In genomic region chr19:6378036-6378435, GRCh38 we compare ENCODE assay signal across 11 cellular contexts. TPM values are rescaled to one million over a fixed set of nuclear protein-coding genes. Genes with fewer than 3 reads are reported as not detected.
DNase-seq lines count a peak whose midpoint lies in the region; ATAC-seq, FAIRE-seq and TF ChIP-seq lines count a peak whose summit lies in the region.
"Had no signal": no experiment of that assay in that cellular context is flagged by ENCODE, and none has a peak within 500 bp of the region (broad histone marks: within the 10 kb centered on the region; RNA-seq: fewer than 3 reads in every experiment).

No MANE protein-coding gene starts in this region.

- H3K27ac ChIP-seq in endodermal cell (ENCODE audit: low read depth, low read length), result no peak overlapping the region
- no peak overlapping the region for H3K27ac ChIP-seq in gastrocnemius medialis

- DNase-seq in GM12891 (ENCODE audit: insufficient read length, low spot score) (no peak), endodermal cell (peak; percentile 79), non-pigmented ciliary epithelial cell (ENCODE audit: low read depth) (peak; percentile 31), HUDEP-2 (lab: John Stamatoyannopoulos, UW; ENCODE audit: unreplicated experiment in 76 of 76) (no peak), gastrocnemius medialis (no peak)
- DNase-seq: activated CD4-positive, CD25-positive, alpha-beta regulatory T cell; NCI-H345; stimulated activated naive CD4-positive, alpha-beta T cell had no signal

- H3K27me3 Mint-ChIP-seq in endodermal cell (ENCODE audit: insufficient read depth), result no peaks in the 10 kb centered on the region

- H3K9me3 ChIP-seq in endodermal cell (ENCODE audit: control insufficient read depth, low read length), result peaks cover 11% of the 10 kb centered on the region
- H3K9me3 ChIP-seq in gastrocnemius medialis, result no peaks in the 10 kb centered on the region

- no peak for ATAC-seq in GM18505 (IDR thresholded peaks at IDR 0.05; ENCODE audit: unreplicated experiment)
- no peak for ATAC-seq in gastrocnemius medialis

- FAIRE-seq in GM12891 (lab: Jason Lieb, UNC), result no peak

- H3K27ac Mint-ChIP-seq in endodermal cell, result no peak overlapping the region
- H3K27ac Mint-ChIP-seq: activated T-helper 2 cell treated with anti-CD3 and anti-CD28 coated beads, Interferon-gamma antibody, Interleukin-2, Interleukin-4, amounts not matched to agents 10 μg/mL and 5 μg/mL and 100 μg/mL, durations not matched to agents 14 hours and 24 hours and 36 hours had no signal

- TF ChIP-seq POLR2A in GM12891 (IDR thresholded peaks at IDR 0.05; ENCODE audit: low read depth, low read length) (no peak), GM18505 (IDR thresholded peaks at IDR 0.05; ENCODE audit: borderline replicate concordance, extremely low read depth, insufficient read depth, insufficient read length) (no peak), gastrocnemius medialis (IDR thresholded peaks at IDR 0.05) (no peak)

- H3K4me3 ChIP-seq in endodermal cell (ENCODE audit: low read length), result no peak overlapping the region
- H3K4me3 ChIP-seq in gastrocnemius medialis, result no peak overlapping the region

- H3K27me3 ChIP-seq in endodermal cell (ENCODE audit: control insufficient read depth, insufficient read depth, low read length, poor library complexity, severe bottlenecking) (no peaks in the 10 kb centered on the region), gastrocnemius medialis (no peaks in the 10 kb centered on the region)

- WGBS in endodermal cell (ENCODE audit: insufficient coverage in 1 of 2, insufficient read length in 1 of 2), 2 experiments, result 88 to 100% methylated on average over 1 to 7 of the region's 7 CpGs

- peaks cover 13% of the 10 kb centered on the region for H3K9me3 Mint-ChIP-seq in endodermal cell
- H3K9me3 Mint-ChIP-seq: activated T-helper 2 cell treated with anti-CD3 and anti-CD28 coated beads, Interferon-gamma antibody, Interleukin-2, Interleukin-4, amounts not matched to agents 10 μg/mL and 5 μg/mL and 100 μg/mL, durations not matched to agents 14 hours and 24 hours and 36 hours had no signal

- in situ Hi-C loops in gastrocnemius medialis (cut with MboI; ENCODE audit: low sequenced_read_pairs in 4 of 4), result loop anchor here in 1 of 4 donors (25.0 kb wide), 1 partner anchor 359 kb away; the partner anchor contains the start of genes GPR108 and TRIP10

- H3K4me1 Mint-ChIP-seq in endodermal cell, result peaks cover 5% of the 10 kb centered on the region

- H3K4me1 ChIP-seq in endodermal cell (ENCODE audit: control insufficient read depth, insufficient read depth, low read length), result peaks cover 5% of the 10 kb centered on the region
- H3K4me1 ChIP-seq in gastrocnemius medialis, result peaks cover 0 to 6% of the 10 kb centered on the region in 2 donors

- TF ChIP-seq CTCF in endodermal cell (conservative IDR thresholded peaks at IDR 0.05), result no peak
- no peak for TF ChIP-seq CTCF in gastrocnemius medialis (IDR thresholded peaks at IDR 0.05 in 4 of 5, conservative IDR thresholded peaks at IDR 0.05 in 1 of 5)

- H3K36me3 Mint-ChIP-seq in endodermal cell (ENCODE audit: low read depth), result peaks cover 48% of the 10 kb centered on the region

- intact Hi-C loops in gastrocnemius medialis (cut with DNase I; ENCODE audit: low total_unique reads), result loop anchor here (10.0 kb wide), 1 partner anchor 753 kb away; the partner anchor contains the start of genes SAFB and SAFB2

- H3K9ac ChIP-seq in endodermal cell (ENCODE audit: extremely low read depth, low read length, poor library complexity, severe bottlenecking), result no peak overlapping the region

- no peak overlapping the region for H3K4me3 Mint-ChIP-seq in endodermal cell

- peaks cover 46% of the 10 kb centered on the region for H3K36me3 ChIP-seq in endodermal cell (ENCODE audit: control insufficient read depth, insufficient read depth, low read length)
- H3K36me3 ChIP-seq in gastrocnemius medialis, result peaks cover 0 to 38% of the 10 kb centered on the region in 2 donors

TF ChIP-seq in GM12891, 5 proteins besides CTCF, POLR2A, EP300 and RAD21:
- TF ChIP-seq SPI1 (IDR thresholded peaks at IDR 0.05; ENCODE audit: low read depth, low read length) (no peak), POLR2AphosphoS5 (IDR thresholded peaks at IDR 0.05; ENCODE audit: low read depth, low read length) (0 out of 2 replicates have a peak, but pooled peaks have one; percentile 40)

RNA-seq across cellular contexts. Expression of gene PSPN, which starts 2.3 kb away (rescaled TPM):
- 0.64 TPM for polyA plus RNA-seq in GM12891 (2012; ENCODE audit: low read depth, missing spikeins)
- total RNA-seq in endodermal cell, result 1 to 10 TPM; 1.9 to 2.7 TPM
- 1.3 TPM for polyA plus RNA-seq in endodermal cell (2013, experiment 1 of 2)
- 1.3 TPM for polyA plus RNA-seq in endodermal cell (2013, experiment 2 of 2)
- under 1 TPM; 0.15 to 0.75 (median 0.43) TPM for total RNA-seq in gastrocnemius medialis

RNA-seq across cellular contexts. Expression of gene ALKBH7, which starts 5.4 kb away (rescaled TPM):
- polyA plus RNA-seq in GM12891 (2012; ENCODE audit: low read depth, missing spikeins), result 56.1 TPM
- 10 to 100 TPM; 80.0 to 98.3 TPM for total RNA-seq in endodermal cell
- polyA plus RNA-seq in endodermal cell (2013, experiment 1 of 2), result 74.4 TPM
- polyA plus RNA-seq in endodermal cell (2013, experiment 2 of 2), result 64.3 TPM
- 100 to 1,000 TPM in 1 of 4 donors, 10 to 100 TPM in 3; 42.2 to 112 (median 90.4) TPM for total RNA-seq in gastrocnemius medialis

RNA-seq across cellular contexts. Expression of gene GTF2F1, which starts 14.9 kb away (rescaled TPM):
- polyA plus RNA-seq in GM12891 (2012; ENCODE audit: low read depth, missing spikeins), result 61.4 TPM
- total RNA-seq in endodermal cell, result 10 to 100 TPM; 59.2 to 66.4 TPM
- polyA plus RNA-seq in endodermal cell (2013, experiment 1 of 2), result 57.4 TPM
- polyA plus RNA-seq in endodermal cell (2013, experiment 2 of 2), result 47.4 TPM
- 10 to 100 TPM; 11.4 to 34.8 (median 22.4) TPM for total RNA-seq in gastrocnemius medialis

RNA-seq across cellular contexts. Expression of gene CLPP, which starts 16.7 kb away (rescaled TPM):
- polyA plus RNA-seq in GM12891 (2012; ENCODE audit: low read depth, missing spikeins), result 94.7 TPM
- total RNA-seq in endodermal cell (10 to 100 TPM; 79.8 to 87.7 TPM), gastrocnemius medialis (100 to 1,000 TPM; 143 to 168 (median 163) TPM)
- 75.9 TPM for polyA plus RNA-seq in endodermal cell (2013, experiment 1 of 2)
- 69.0 TPM for polyA plus RNA-seq in endodermal cell (2013, experiment 2 of 2)

RNA-seq across cellular contexts. Expression of gene ACER1, which starts 44.6 kb away (rescaled TPM):
- 0.08 TPM for polyA plus RNA-seq in GM12891 (2012; ENCODE audit: low read depth, missing spikeins)
- total RNA-seq in endodermal cell (not detected), gastrocnemius medialis (not detected)
- not detected for polyA plus RNA-seq in endodermal cell (2013, experiment 1 of 2)
- not detected for polyA plus RNA-seq in endodermal cell (2013, experiment 2 of 2)
- total RNA-seq: LHCN-M2 had no signal

Comparison
In these comparisons a context has a peak if more than half of its experiments do, and no peak if none do; other contexts are left out.
1. DNase-seq: peak in endodermal cell (single experiment) and non-pigmented ciliary epithelial cell (single experiment); none in GM12891 (single experiment), HUDEP-2 (0 of 76) and gastrocnemius medialis (0 of 2).